18 cellular contexts compared by ENCODE assay signal in the genomic region with DNA sequence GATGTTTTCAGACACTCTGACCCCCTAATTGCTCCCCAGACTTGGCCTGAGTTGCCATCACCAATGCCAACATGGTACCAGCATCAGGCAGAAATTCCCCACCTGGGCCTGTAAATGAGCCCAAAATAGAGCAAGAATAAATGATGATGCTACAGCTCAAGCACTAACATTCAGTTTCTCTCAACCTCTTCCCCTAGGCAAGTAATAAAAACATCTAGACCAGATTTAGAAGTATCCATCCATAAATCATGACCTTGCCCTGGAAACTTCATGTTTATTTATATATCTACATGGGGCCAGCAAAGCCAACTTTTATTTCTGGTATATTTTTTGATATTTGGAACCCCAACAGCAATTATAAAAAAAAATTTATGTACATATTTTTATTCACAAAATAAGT.
"Had no signal": no experiment of that assay in that cellular context is flagged by ENCODE, and none has a peak within 500 bp of the region (broad histone marks: within the 10 kb centered on the region; RNA-seq: fewer than 3 reads in every experiment).

No MANE protein-coding gene starts in this region.

- DNase-seq: effector memory CD4-positive, alpha-beta T cell; esophagus squamous epithelium; foreskin fibroblast; immature natural killer cell; kidney; left cardiac atrium; left ventricle myocardium inferior; lower lobe of right lung; midbrain; naive B cell; occipital lobe; pancreas; stimulated activated CD4-positive, alpha-beta T cell treated with anti-CD3 and anti-CD28 coated beads, Interleukin-2, amount 100 ng/mL, for 48 hours; stimulated activated naive CD4-positive, alpha-beta T cell treated with Interleukin-2 at 50 U/mL for 16 hours had no signal

- H3K27me3 ChIP-seq: esophagus squamous epithelium, pancreas had no signal

- H3K36me3 ChIP-seq: esophagus squamous epithelium, left ventricle myocardium inferior, lower lobe of right lung, pancreas, prostate gland had no signal

- H3K4me3 ChIP-seq: esophagus squamous epithelium, left ventricle myocardium inferior, lower lobe of right lung, pancreas, prostate gland, smooth muscle cell had no signal

- H3K9me3 ChIP-seq: esophagus squamous epithelium, left ventricle myocardium inferior, lower lobe of right lung, pancreas, prostate gland had no signal

- H3K27ac ChIP-seq: epithelial cell of prostate, esophagus squamous epithelium, left ventricle myocardium inferior, lower lobe of right lung, pancreas, prostate gland had no signal

- ATAC-seq: left cardiac atrium, lower lobe of right lung, pancreas, sciatic nerve had no signal

- H3K4me1 ChIP-seq: esophagus squamous epithelium, lower lobe of right lung, pancreas, prostate gland had no signal
